18 cellular contexts compared by ENCODE assay signal in genomic region chr19:5537870-5538269, GRCh38. TPM values are rescaled to one million over a fixed set of nuclear protein-coding genes. Genes with fewer than 3 reads are reported as not detected.
"Had no signal": no experiment of that assay in that cellular context is flagged by ENCODE, and none has a peak within 500 bp of the region (broad histone marks: within the 10 kb centered on the region; RNA-seq: fewer than 3 reads in every experiment).

No MANE protein-coding gene starts in this region.

- H3K4me3 ChIP-seq: esophagus muscularis mucosa, lower lobe of right lung, psoas muscle had no signal

- H3K27ac ChIP-seq: esophagus muscularis mucosa, lower lobe of right lung, psoas muscle, VCaP had no signal

- FAIRE-seq: bronchial epithelial cell, endometrium had no signal

- H3K4me1 Mint-ChIP-seq: activated CD4-positive, alpha-beta memory T cell treated with anti-CD3 and anti-CD28 coated beads, Interleukin-2, amount 10 ng/mL, durations not matched to agents 7 days and 5 days; activated CD4-positive, alpha-beta T cell treated with anti-CD3 and anti-CD28 coated beads for 36 hours had no signal

- H3K4me3 Mint-ChIP-seq: activated CD4-positive, alpha-beta memory T cell treated with anti-CD3 and anti-CD28 coated beads, Interleukin-2, amount 10 ng/mL, durations not matched to agents 7 days and 5 days; activated CD4-positive, alpha-beta T cell treated with anti-CD3 and anti-CD28 coated beads for 36 hours; activated naive CD8-positive, alpha-beta T cell; naive thymus-derived CD4-positive, alpha-beta T cell; stimulated activated naive CD8-positive, alpha-beta T cell treated with anti-CD3 and anti-CD28 coated beads, Interleukin-15, Interleukin-2, amounts not matched to agents 100 ng/mL and 50 ng/mL, for 24 hours; T-cell had no signal

- DNase-seq: activated CD4-positive, alpha-beta memory T cell treated with anti-CD3 and anti-CD28 coated beads, Interleukin-2, amount 10 ng/mL, durations not matched to agents 7 days and 5 days; activated CD4-positive, alpha-beta T cell treated with anti-CD3 and anti-CD28 coated beads for 36 hours; activated gamma-delta T cell; activated T-cell treated with anti-CD3 and anti-CD28 coated beads, Interleukin-2, amount 50 U/mL, for 48 hours; lower lobe of right lung; naive thymus-derived CD4-positive, alpha-beta T cell; psoas muscle; stimulated activated CD4-positive, alpha-beta T cell treated with anti-CD3 and anti-CD28 coated beads, Interleukin-4, amount 100 ng/mL, for 1 hour; stimulated activated CD8-positive, alpha-beta memory T cell treated with anti-CD3 and anti-CD28 coated beads, Interleukin-4, amount 100 ng/mL, for 48 hours; T-cell; T1000 had no signal

- H3K36me3 ChIP-seq: esophagus muscularis mucosa, lower lobe of right lung had no signal

- ATAC-seq: activated CD4-positive, alpha-beta T cell treated with anti-CD3 and anti-CD28 coated beads for 36 hours; lower lobe of right lung; naive thymus-derived CD4-positive, alpha-beta T cell; T-cell had no signal

- H3K4me1 ChIP-seq: lower lobe of right lung had no signal

- H3K27ac Mint-ChIP-seq: activated CD4-positive, alpha-beta memory T cell treated with anti-CD3 and anti-CD28 coated beads, Interleukin-2, amount 10 ng/mL, durations not matched to agents 7 days and 5 days; activated CD4-positive, alpha-beta T cell treated with anti-CD3 and anti-CD28 coated beads for 36 hours; activated naive CD8-positive, alpha-beta T cell; naive thymus-derived CD4-positive, alpha-beta T cell; stimulated activated naive CD8-positive, alpha-beta T cell treated with anti-CD3 and anti-CD28 coated beads, Interleukin-15, Interleukin-2, amounts not matched to agents 100 ng/mL and 50 ng/mL, for 24 hours; T-cell had no signal

RNA-seq across cellular contexts. Expression of gene TINCR, which starts 29.9 kb away (rescaled TPM):
- total RNA-seq: fibroblast of villous mesenchyme had no signal
- polyA plus RNA-seq: naive thymus-derived CD4-positive, alpha-beta T cell had no signal
